Comparison of ENCODE assay signal across 8 cellular contexts in genomic region chr19:14494910-14495677, GRCh38. TPM values are rescaled to one million over a fixed set of nuclear protein-coding genes. Genes with fewer than 3 reads are reported as not detected.
DNase-seq lines count a peak whose midpoint lies in the region; ATAC-seq and TF ChIP-seq lines count a peak whose summit lies in the region.

No MANE protein-coding gene starts in this region.

- peaks cover 18% of the 10 kb centered on the region for H3K36me3 Mint-ChIP-seq in CD8-positive, alpha-beta T cell

- H3K4me3 ChIP-seq in CD8-positive, alpha-beta T cell (ENCODE audit: low read depth, low read length): peak overlapping the region; percentile 37
- H3K4me3 ChIP-seq in NT2/D1 (ENCODE audit: insufficient read length, low read depth) (peak overlapping the region; percentile 57), neutrophil (ENCODE audit: low read depth in 1 of 2, low read length in 1 of 2) (peak overlapping the region; percentile 20 to 84)

- no peak for TF ChIP-seq CTCF in CD8-positive, alpha-beta T cell (IDR thresholded peaks at IDR 0.05)
- TF ChIP-seq CTCF in neutrophil (IDR thresholded peaks at IDR 0.05) (no peak), GM20000 (IDR thresholded peaks at IDR 0.05; ENCODE audit: extremely low read depth, missing control alignments) (no peak)

- CTCF ChIA-PET in CD8-positive, alpha-beta T cell (lab: Charles Lee): interaction anchor here (1.0 to 3.1 kb wide), 6 partner anchors 11 to 63 kb away, joined by 3 to 19 read pairs (median 5); no protein-coding TSS in a partner anchor

- POLR2A ChIA-PET in CD8-positive, alpha-beta T cell (lab: Charles Lee): interaction anchor here (0.8 to 3.6 kb wide), 11 partner anchors 9 to 114 kb away, joined by 3 to 26 read pairs (median 4); partner anchors contain the start of genes ADGRE5 and DNAJB1

- DNase-seq in CD8-positive, alpha-beta T cell: no peak
- no peak for DNase-seq in NT2/D1 (ENCODE audit: low read depth, low spot score)
- no peak for DNase-seq in epithelial cell of prostate (ENCODE audit: low read depth, low spot score)
- DNase-seq in NK-92 treated with Interleukin-12 subunit alpha and Interleukin-12 subunit beta, amount 100 ng/mL, for 24 hours (lab: John Stamatoyannopoulos, UW): no peak
- DNase-seq in GF-D8 (lab: John Stamatoyannopoulos, UW): no peak
- no peak for DNase-seq in GM20000 (ENCODE audit: low spot score)
- no peak for DNase-seq in GDM1 (lab: John Stamatoyannopoulos, UW)

- peak overlapping the region; percentile 30 for H3K27ac ChIP-seq in CD8-positive, alpha-beta T cell (ENCODE audit: low read depth, low read length)
- H3K27ac ChIP-seq in epithelial cell of prostate (peak overlapping the region; percentile 92), neutrophil (no peak overlapping the region)

- H3K4me1 ChIP-seq in CD8-positive, alpha-beta T cell (ENCODE audit: insufficient read depth, low read length): peaks cover 19% of the 10 kb centered on the region
- H3K4me1 ChIP-seq in NT2/D1 (ENCODE audit: insufficient read depth, insufficient read length): peaks cover 17% of the 10 kb centered on the region
- peaks cover 16 to 17% of the 10 kb centered on the region in 2 experiments for H3K4me1 ChIP-seq in neutrophil (ENCODE audit: control insufficient read depth in 1 of 2, insufficient read depth in 1 of 2, low read depth in 1 of 2, low read length in 1 of 2)

- peak overlapping the region; percentile 81 for H3K9ac ChIP-seq in NT2/D1 (ENCODE audit: insufficient read length, low read depth)

- no peaks in the 10 kb centered on the region for H3K9me3 Mint-ChIP-seq in CD8-positive, alpha-beta T cell

- H3K36me3 ChIP-seq in CD8-positive, alpha-beta T cell (ENCODE audit: insufficient read depth, low read length): no peaks in the 10 kb centered on the region
- H3K36me3 ChIP-seq in NT2/D1 (ENCODE audit: insufficient read depth, insufficient read length, low read length) (peaks cover 29% of the 10 kb centered on the region), neutrophil (no peaks in the 10 kb centered on the region)

- peak; percentile 10 for ATAC-seq in CD8-positive, alpha-beta T cell

- H3K27ac Mint-ChIP-seq in CD8-positive, alpha-beta T cell: peak overlapping the region; percentile 90

- no peaks in the 10 kb centered on the region for H3K9me3 ChIP-seq in CD8-positive, alpha-beta T cell (ENCODE audit: low read length)
- H3K9me3 ChIP-seq in NT2/D1 (ENCODE audit: insufficient read depth, low read length) (no peaks in the 10 kb centered on the region), neutrophil (no peaks in the 10 kb centered on the region)

- H3K4me3 Mint-ChIP-seq in CD8-positive, alpha-beta T cell: peak overlapping the region; percentile 81

- no peaks in the 10 kb centered on the region for H3K27me3 Mint-ChIP-seq in CD8-positive, alpha-beta T cell (ENCODE audit: low read depth)

- H3K4me1 Mint-ChIP-seq in CD8-positive, alpha-beta T cell (ENCODE audit: low read depth): peaks cover 24% of the 10 kb centered on the region

- H3K27me3 ChIP-seq in CD8-positive, alpha-beta T cell (ENCODE audit: insufficient read depth, low read length): no peaks in the 10 kb centered on the region
- no peaks in the 10 kb centered on the region for H3K27me3 ChIP-seq in NT2/D1 (ENCODE audit: insufficient read depth, insufficient read length)
- peaks cover 32% of the 10 kb centered on the region for H3K27me3 ChIP-seq in neutrophil

- intact Hi-C loops in CD8-positive, alpha-beta T cell (cut with DNase I, micrococcal nuclease): no loop called here

RNA-seq across cellular contexts. Expression of gene GIPC1, which starts 0.8 kb away (rescaled TPM):
- 10 to 100 TPM; 15.6 to 16.0 TPM for total RNA-seq in CD8-positive, alpha-beta T cell

RNA-seq across cellular contexts. Expression of gene PTGER1, which starts 19.9 kb away (rescaled TPM):
- under 1 TPM in 1 of 2 experiments, not detected in 1; 0.22 TPM for total RNA-seq in CD8-positive, alpha-beta T cell

RNA-seq across cellular contexts. Expression of gene DNAJB1, which starts 23.1 kb away (rescaled TPM):
- 100 to 1,000 TPM; 963 to 995 TPM for total RNA-seq in CD8-positive, alpha-beta T cell

RNA-seq across cellular contexts. Expression of gene TECR, which starts 34.3 kb away (rescaled TPM):
- total RNA-seq in CD8-positive, alpha-beta T cell: 100 to 1,000 TPM; 300 to 325 TPM
